ENCODE assay signal across 37 cellular contexts in genomic region chr19:41412953-41413352, GRCh38. TPM values are rescaled to one million over a fixed set of nuclear protein-coding genes. Genes with fewer than 3 reads are reported as not detected.
"Had no signal": no experiment of that assay in that cellular context is flagged by ENCODE, and none has a peak within 500 bp of the region (broad histone marks: within the 10 kb centered on the region; RNA-seq: fewer than 3 reads in every experiment).

No MANE protein-coding gene starts in this region.

- H3K27me3 ChIP-seq: ascending aorta, cardiac muscle cell, Peyer's patch had no signal

- H3K36me3 ChIP-seq: WERI-Rb-1 had no signal

- H3K4me3 ChIP-seq: ascending aorta, cardiac muscle cell, Peyer's patch had no signal

- ATAC-seq: activated CD8-positive, alpha-beta T cell treated with anti-CD3 and anti-CD28 coated beads for 36 hours; PC-3; Right ventricle myocardium inferior; SK-N-SH treated with all-trans-retinoic acid at 6 μM for 48 hours had no signal

- H3K27ac ChIP-seq: ascending aorta, cardiac muscle cell, Peyer's patch, WERI-Rb-1 had no signal

- H3K9me3 ChIP-seq: ascending aorta, Peyer's patch had no signal

- DNase-seq: activated CD4-positive, alpha-beta T cell treated with anti-CD3 and anti-CD28 coated beads for 1 hour; activated CD4-positive, alpha-beta T cell treated with anti-CD3 and anti-CD28 coated beads for 48 hours; activated CD4-positive, alpha-beta T cell treated with anti-CD3 and anti-CD28 coated beads, Interleukin-2, amount 50 U/mL, for 4 hours; activated CD4-positive, CD25-positive, alpha-beta regulatory T cell; activated CD8-positive, alpha-beta T cell treated with anti-CD3 and anti-CD28 coated beads for 36 hours; activated gamma-delta T cell; activated naive CD4-positive, alpha-beta T cell treated with Interleukin-2 at 50 U/mL for 16 hours; activated naive CD8-positive, alpha-beta T cell treated with anti-CD3 and anti-CD28 coated beads, Interleukin-2, amount 10 ng/mL, durations not matched to agents 7 days and 5 days; activated T-cell treated with anti-CD3 and anti-CD28 coated beads, Interleukin-2, amount 50 U/mL, for 24 hours; amygdala; KG1; MM.1S; MV-4-11; NCI-H1092; NCI-H1436 treated with DMSO at 0.1 percent for 48 hours; NCI-H1694 treated with DMSO at 0.1 percent for 48 hours; NCI-H2029; NCI-H345; NCI-H524 treated with DMSO at 0.1 percent for 48 hours; PC-3; Peyer's patch; RPMI8226; SIG-M5; T-helper 1 cell; T-helper 2 cell; T-helper 9 cell; WERI-Rb-1 had no signal

RNA-seq across cellular contexts. Expression of gene B3GNT8, which starts 14.2 kb away (rescaled TPM):
- total RNA-seq: LHCN-M2, NCI-H460, SK-MEL-5 had no signal

RNA-seq across cellular contexts. Expression of gene ERICH4, which starts 30.0 kb away (rescaled TPM):
- total RNA-seq: activated CD8-positive, alpha-beta memory T cell treated with anti-CD3 and anti-CD28 coated beads for 36 hours; activated CD8-positive, alpha-beta T cell treated with anti-CD3 and anti-CD28 coated beads for 36 hours; activated naive CD8-positive, alpha-beta T cell treated with anti-CD3 and anti-CD28 coated beads, Interleukin-2, amount 10 ng/mL, durations not matched to agents 7 days and 5 days; activated T-helper 2 cell treated with anti-CD3 and anti-CD28 coated beads, Interferon-gamma antibody, Interleukin-2, Interleukin-4, amounts not matched to agents 10 μg/mL and 5 μg/mL and 100 μg/mL, durations not matched to agents 14 hours and 24 hours and 36 hours; ascending aorta; cardiac muscle cell; LHCN-M2; NCI-H460; PC-3; Right ventricle myocardium inferior; SK-MEL-5 had no signal
- polyA plus RNA-seq: adipose tissue, cardiac muscle cell had no signal
